Comparison of ENCODE assay signal across 22 cellular contexts in the genomic region with DNA sequence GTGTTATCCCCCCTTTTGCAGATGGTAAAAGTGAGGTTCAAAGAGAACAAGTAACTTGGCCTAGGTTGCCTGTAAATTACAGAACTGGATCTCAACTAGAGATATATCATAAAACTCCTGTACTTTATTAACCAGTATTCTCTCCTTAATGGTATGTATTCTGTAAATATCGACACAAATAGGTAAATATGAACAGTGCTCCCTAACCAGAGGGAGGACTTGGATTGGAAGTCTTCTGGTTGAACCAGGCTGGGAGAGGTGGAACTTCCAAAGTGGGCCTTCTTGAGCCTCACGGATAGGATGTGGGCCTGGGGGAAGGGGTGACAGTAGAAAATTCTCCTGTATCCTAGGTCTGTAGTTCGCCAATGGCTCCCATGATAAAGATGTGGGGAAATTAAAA.
"Had no signal": no experiment of that assay in that cellular context is flagged by ENCODE, and none has a peak within 500 bp of the region (broad histone marks: within the 10 kb centered on the region; RNA-seq: fewer than 3 reads in every experiment).

No MANE protein-coding gene starts in this region.

- H3K27ac ChIP-seq: KMS-11, Peyer's patch, RWPE1, SJCRH30 had no signal

- H3K27me3 Mint-ChIP-seq: activated CD8-positive, alpha-beta T cell treated with anti-CD3 and anti-CD28 coated beads for 36 hours; central memory CD8-positive, alpha-beta T cell had no signal

- H3K36me3 Mint-ChIP-seq: brain had no signal

- DNase-seq: activated CD4-positive, alpha-beta T cell treated with anti-CD3 and anti-CD28 coated beads for 4 hours; activated CD8-positive, alpha-beta memory T cell treated with anti-CD3 and anti-CD28 coated beads, Interleukin-2, amount 50 U/mL, for 48 hours; activated CD8-positive, alpha-beta T cell treated with anti-CD3 and anti-CD28 coated beads for 36 hours; activated T-cell treated with anti-CD3 and anti-CD28 coated beads, Interleukin-2, amount 50 U/mL, for 4 hours; amygdala; MG63; MV-4-11; NCI-H1092 treated with DMSO at 0.1 percent for 48 hours; NCI-H1417 treated with DMSO at 0.1 percent for 48 hours; NCI-H187 treated with DMSO at 0.1 percent for 48 hours; NCI-H2081 treated with DMSO at 0.1 percent for 48 hours; NCI-H446; NCI-H524; SJCRH30; SK-N-SH had no signal

- H3K4me3 Mint-ChIP-seq: activated CD8-positive, alpha-beta T cell treated with anti-CD3 and anti-CD28 coated beads for 36 hours; activated T-cell treated with anti-CD3 and anti-CD28 coated beads, Interleukin-2, amount 50 U/mL, for 4 hours; brain; central memory CD8-positive, alpha-beta T cell had no signal

- H3K9me3 Mint-ChIP-seq: activated CD8-positive, alpha-beta T cell treated with anti-CD3 and anti-CD28 coated beads for 36 hours; activated naive CD4-positive, alpha-beta T cell treated with anti-CD3 and anti-CD28 coated beads, Interleukin-2, amount 50 U/mL, for 72 hours; activated T-cell treated with anti-CD3 and anti-CD28 coated beads, Interleukin-2, amount 50 U/mL, for 4 hours; central memory CD8-positive, alpha-beta T cell had no signal

- H3K27me3 ChIP-seq: MG63, Peyer's patch, SJCRH30 had no signal

- H3K27ac Mint-ChIP-seq: brain had no signal

- ATAC-seq: activated CD4-positive, CD25-positive, alpha-beta regulatory T cell treated with anti-CD3 and anti-CD28 coated beads, Interleukin-2, amount 50 U/mL, for 24 hours; activated CD8-positive, alpha-beta T cell treated with anti-CD3 and anti-CD28 coated beads for 36 hours; activated naive CD4-positive, alpha-beta T cell treated with anti-CD3 and anti-CD28 coated beads, Interleukin-2, amount 50 U/mL, for 72 hours; activated T-cell treated with anti-CD3 and anti-CD28 coated beads, Interleukin-2, amount 50 U/mL, for 4 hours had no signal

- H3K4me3 ChIP-seq: MG63, Peyer's patch, SJCRH30 had no signal

- H3K9me3 ChIP-seq: MG63, Peyer's patch, SJCRH30, SK-N-SH had no signal

- H3K36me3 ChIP-seq: MG63, SJCRH30 had no signal

- H3K4me1 ChIP-seq: Peyer's patch had no signal
